8 cellular contexts compared by ENCODE assay signal in genomic region chr6:87929843-87930288, GRCh38.
DNase-seq lines count a peak whose midpoint lies in the region; ATAC-seq and TF ChIP-seq lines count a peak whose summit lies in the region.

No MANE protein-coding gene starts in this region.

- in situ Hi-C loops in HAP-1 (cut with MboI; ENCODE audit: low sequenced_read_pairs) = loop anchor here (25.0 kb wide), 2 partner anchors 557 to 932 kb away; no protein-coding TSS in a partner anchor

- no peaks in the 10 kb centered on the region for H3K36me3 ChIP-seq in GM06990 (ENCODE audit: control insufficient read depth, insufficient read depth, low read length)
- no peaks in the 10 kb centered on the region for H3K36me3 ChIP-seq in HAP-1 (replicated peaks)
- no peaks in the 10 kb centered on the region for H3K36me3 ChIP-seq in MG63
- H3K36me3 ChIP-seq in gastroesophageal sphincter = no peaks in the 10 kb centered on the region
- no peaks in the 10 kb centered on the region for H3K36me3 ChIP-seq in ovary
- no peaks in the 10 kb centered on the region for H3K36me3 ChIP-seq in aorta (ENCODE audit: control insufficient read depth in 1 of 2, insufficient read depth in 2 of 2, low read length in 1 of 2)

- no peak for TF ChIP-seq EP300 in gastroesophageal sphincter (IDR thresholded peaks at IDR 0.05)
- TF ChIP-seq EP300 in ovary (IDR thresholded peaks at IDR 0.05) = no peak

- intact Hi-C loops in ovary (cut with DNase I) (loop anchor here in 2 of 4 donors (10.0 kb wide), 1 partner anchor 945 kb away; no protein-coding TSS in a partner anchor), aorta (cut with DNase I) (loop anchor here (2.0 to 10.0 kb wide), 6 partner anchors 562 to 942 kb away; no protein-coding TSS in a partner anchor)

- no peak for TF ChIP-seq POLR2A in gastroesophageal sphincter (IDR thresholded peaks at IDR 0.05)
- no peak for TF ChIP-seq POLR2A in ovary (IDR thresholded peaks at IDR 0.05)

- TF ChIP-seq CTCF in GM06990 (IDR thresholded peaks at IDR 0.05; ENCODE audit: insufficient read depth, low read length, poor library complexity, severe bottlenecking) (peak; percentile 93), RWPE1 (conservative IDR thresholded peaks at IDR 0.05; ENCODE audit: low read depth) (peak; percentile 87), gastroesophageal sphincter (IDR thresholded peaks at IDR 0.05) (peak; percentile 60 to 86 (median 78)), ovary (IDR thresholded peaks at IDR 0.05) (peak; percentile 29 to 73 (median 60))

- CTCF ChIA-PET in RWPE1 (lab: Yijun Ruan, JAX) = interaction anchor here (0.6 to 1.0 kb wide), 7 partner anchors 10 to 941 kb away, joined by 3 to 4 read pairs (median 3); no protein-coding TSS in a partner anchor

- H3K9me3 ChIP-seq in HAP-1 (no peaks in the 10 kb centered on the region), MG63 (no peaks in the 10 kb centered on the region), gastroesophageal sphincter (no peaks in the 10 kb centered on the region), ovary (no peaks in the 10 kb centered on the region), aorta (ENCODE audit: control insufficient read depth, low read length) (no peaks in the 10 kb centered on the region)

- WGBS in gastroesophageal sphincter (ENCODE audit: low coverage in 1 of 2), 2 donors = 0% methylated on average over 1 to 3 of the region's 6 CpGs
- 2 to 8% (median 6%) methylated on average over 6 of the region's 6 CpGs for WGBS in ovary, 3 donors
- WGBS in aorta, 2 donors = 1 to 3% methylated on average over 6 of the region's 6 CpGs

- H3K27ac ChIP-seq in RWPE1 (no peak overlapping the region), gastroesophageal sphincter (no peak overlapping the region), ovary (no peak overlapping the region), aorta (ENCODE audit: low read depth in 1 of 2, low read length in 2 of 2) (no peak overlapping the region)

- DNase-seq in GM06990 (ENCODE audit: extremely low read depth, insufficient read length) = peak; percentile 63
- peak; percentile 89 for DNase-seq in HAP-1 (ENCODE audit: low spot score in 2 of 2)
- DNase-seq in MG63 = peak; percentile 83
- peak; percentile 82 for DNase-seq in RWPE1 (ENCODE audit: low spot score)
- DNase-seq in activated effector memory CD4-positive, alpha-beta T cell treated with anti-CD3 and anti-CD28 coated beads, Interleukin-2, amount 50 U/mL, for 16 hours = peak; percentile 78
- DNase-seq in ovary = peak; percentile 63 to 83 (median 74)
- peak; percentile 86 to 88 for DNase-seq in aorta

- POLR2A ChIA-PET in RWPE1 (lab: Yijun Ruan, JAX; ENCODE audit: low non-redundant PET) = no interaction called here

- H3K4me3 ChIP-seq in GM06990 (replicated peaks; ENCODE audit: low read depth, low read length) (no peak overlapping the region), HAP-1 (no peak overlapping the region), MG63 (no peak overlapping the region), gastroesophageal sphincter (no peak overlapping the region), ovary (no peak overlapping the region), aorta (ENCODE audit: low read length in 2 of 2) (no peak overlapping the region)

- no peaks in the 10 kb centered on the region for H3K27me3 ChIP-seq in GM06990 (replicated peaks; ENCODE audit: control insufficient read depth, insufficient read depth, low read length)
- no peaks in the 10 kb centered on the region for H3K27me3 ChIP-seq in HAP-1 (ENCODE audit: low read depth)
- no peaks in the 10 kb centered on the region for H3K27me3 ChIP-seq in MG63
- no peaks in the 10 kb centered on the region for H3K27me3 ChIP-seq in gastroesophageal sphincter
- H3K27me3 ChIP-seq in ovary = no peaks in the 10 kb centered on the region
- H3K27me3 ChIP-seq in aorta (ENCODE audit: control insufficient read depth in 1 of 2, insufficient read depth in 2 of 2, low read length in 1 of 2) = no peaks in the 10 kb centered on the region

- peaks cover 9% of the 10 kb centered on the region for H3K4me1 ChIP-seq in HAP-1
- H3K4me1 ChIP-seq in gastroesophageal sphincter = peaks cover 0 to 9% (median 7%) of the 10 kb centered on the region in 3 donors
- H3K4me1 ChIP-seq in ovary (ENCODE audit: insufficient read depth) = no peaks in the 10 kb centered on the region
- no peaks in the 10 kb centered on the region for H3K4me1 ChIP-seq in aorta (ENCODE audit: control insufficient read depth in 1 of 2, insufficient read depth in 2 of 2, low read length in 2 of 2)

- peak; percentile 90 for ATAC-seq in gastroesophageal sphincter
- peak; percentile 95 for ATAC-seq in aorta (ENCODE audit: low FRiP score)
